15 cellular contexts compared by ENCODE assay signal in genomic region chrX:147890766-147891165, GRCh38. TPM values are rescaled to one million over a fixed set of nuclear protein-coding genes. Genes with fewer than 3 reads are reported as not detected.
DNase-seq lines count a peak whose midpoint lies in the region; ATAC-seq and TF ChIP-seq lines count a peak whose summit lies in the region.
"Had no signal": no experiment of that assay in that cellular context is flagged by ENCODE, and none has a peak within 500 bp of the region (broad histone marks: within the 10 kb centered on the region; RNA-seq: fewer than 3 reads in every experiment).

No MANE protein-coding gene starts in this region.

- H3K36me3 Mint-ChIP-seq in activated CD4-positive, alpha-beta T cell treated with anti-CD3 and anti-CD28 coated beads for 36 hours (ENCODE audit: low read depth) = no peaks in the 10 kb centered on the region

- H3K4me3 ChIP-seq in adipocyte (ENCODE audit: low read length) = no peak overlapping the region
- H3K4me3 ChIP-seq in right lobe of liver = no peak overlapping the region
- no peak overlapping the region for H3K4me3 ChIP-seq in lower leg skin (ENCODE audit: low read depth, poor library complexity, severe bottlenecking)
- H3K4me3 ChIP-seq: GM12878 had no signal

- H3K36me3 ChIP-seq in adipocyte (ENCODE audit: control insufficient read depth, insufficient read depth, low read length, severe bottlenecking) = no peaks in the 10 kb centered on the region
- no peaks in the 10 kb centered on the region for H3K36me3 ChIP-seq in right lobe of liver

- no CpG with 5 or more reads among the region's 1 CpG for WGBS in right lobe of liver (ENCODE audit: insufficient coverage, low coverage, low lambda C conversion rate, missing lambda C conversion rate)
- 48 to 50% methylated on average over 1 of the region's 1 CpG for WGBS in lower leg skin, 2 donors

- peak; percentile 40 to 66 (median 46) for ATAC-seq in right lobe of liver
- ATAC-seq in activated CD4-positive, alpha-beta T cell treated with anti-CD3 and anti-CD28 coated beads for 36 hours = no peak
- ATAC-seq: GM12878, HCT116 had no signal

- H3K9me3 ChIP-seq in adipocyte (ENCODE audit: control insufficient read depth, low read length) = no peaks in the 10 kb centered on the region
- H3K9me3 ChIP-seq in right lobe of liver = no peaks in the 10 kb centered on the region

- H3K4me1 ChIP-seq in adipocyte (ENCODE audit: control insufficient read depth, insufficient read depth, low read length) (no peaks in the 10 kb centered on the region), right lobe of liver (no peaks in the 10 kb centered on the region)

- DNase-seq in LHCN-M2 (ENCODE audit: low read depth) (peak; percentile 52), adipocyte (ENCODE audit: low read depth) (peak; percentile 5), right lobe of liver (no peak), cerebellum (ENCODE audit: low spot score) (no peak), T1000 (lab: John Stamatoyannopoulos, UW) (no peak), lower leg skin (ENCODE audit: low spot score in 2 of 2) (no peak)
- no peak for DNase-seq in activated CD4-positive, alpha-beta T cell treated with anti-CD3 and anti-CD28 coated beads for 36 hours
- DNase-seq: C1 segment of cervical spinal cord; Calu3; CD4-positive, alpha-beta T cell; DMS 273 treated with DMSO at 0.1 percent for 48 hours had no signal

- H3K27ac ChIP-seq in right lobe of liver = peak overlapping the region in 2 of 3 donors; percentile 2 to 11
- H3K27ac ChIP-seq: HL-60 had no signal

- peaks cover 5% of the 10 kb centered on the region for H3K27me3 Mint-ChIP-seq in activated CD4-positive, alpha-beta T cell treated with anti-CD3 and anti-CD28 coated beads for 36 hours
- H3K27me3 Mint-ChIP-seq: B cell had no signal

- no peak for TF ChIP-seq CTCF in right lobe of liver (IDR thresholded peaks at IDR 0.05)
- TF ChIP-seq CTCF in lower leg skin (IDR thresholded peaks at IDR 0.05) = no peak

- CTCF ChIA-PET in activated CD4-positive, alpha-beta T cell treated with anti-CD3 and anti-CD28 coated beads for 36 hours (lab: Charles Lee) = no interaction called here

- intact Hi-C loops in right lobe of liver (cut with DNase I) (no loop called here), lower leg skin (cut with DNase I; ENCODE audit: low total_unique reads) (no loop called here)
- intact Hi-C loops in activated CD4-positive, alpha-beta T cell treated with anti-CD3 and anti-CD28 coated beads for 36 hours (cut with DNase I, micrococcal nuclease) = no loop called here

- no peak overlapping the region for H3K4me3 Mint-ChIP-seq in activated CD4-positive, alpha-beta T cell treated with anti-CD3 and anti-CD28 coated beads for 36 hours
- H3K4me3 Mint-ChIP-seq: B cell; CD4-positive, alpha-beta T cell had no signal

- TF ChIP-seq POLR2A in right lobe of liver (IDR thresholded peaks at IDR 0.05) (no peak), lower leg skin (IDR thresholded peaks at IDR 0.05) (no peak)

- no peak overlapping the region for H3K9ac ChIP-seq in adipocyte (ENCODE audit: low read length)

- peaks cover 2% of the 10 kb centered on the region for H3K4me1 Mint-ChIP-seq in activated CD4-positive, alpha-beta T cell treated with anti-CD3 and anti-CD28 coated beads for 36 hours
- H3K4me1 Mint-ChIP-seq: B cell had no signal

- POLR2A ChIA-PET in activated CD4-positive, alpha-beta T cell treated with anti-CD3 and anti-CD28 coated beads for 36 hours (lab: Charles Lee) = no interaction called here

- no peak overlapping the region for H3K27ac Mint-ChIP-seq in activated CD4-positive, alpha-beta T cell treated with anti-CD3 and anti-CD28 coated beads for 36 hours
- H3K27ac Mint-ChIP-seq: B cell; CD4-positive, alpha-beta T cell had no signal

- H3K9me3 Mint-ChIP-seq in activated CD4-positive, alpha-beta T cell treated with anti-CD3 and anti-CD28 coated beads for 36 hours (ENCODE audit: low read depth) = no peaks in the 10 kb centered on the region

- H3K27me3 ChIP-seq in adipocyte (replicated peaks; ENCODE audit: control insufficient read depth, insufficient read depth, low read length) = no peaks in the 10 kb centered on the region
- H3K27me3 ChIP-seq in right lobe of liver = no peaks in the 10 kb centered on the region

RNA-seq across cellular contexts. Expression of gene FMR1, which starts 21.0 kb away (rescaled TPM):
- total RNA-seq in LHCN-M2 (2014; rRNA removed) (20.6 and 26.9 TPM in 2 replicates), right lobe of liver (10 to 100 TPM; 16.2 to 32.9 (median 21.5) TPM), cerebellum (66.1 TPM), lower leg skin (10 to 100 TPM; 20.9 to 37.0 (median 26.3) TPM)
- 15.9 TPM for polyA plus RNA-seq in LHCN-M2 (2012)
- total RNA-seq in activated CD4-positive, alpha-beta T cell treated with anti-CD3 and anti-CD28 coated beads for 36 hours = 10 to 100 TPM; 30.7 to 32.1 TPM

Comparison
In these comparisons a context has a peak if more than half of its experiments do, and no peak if none do; other contexts are left out.
1. DNase-seq: peak in LHCN-M2 (single experiment) and adipocyte (single experiment); none in right lobe of liver (0 of 3), activated CD4-positive, alpha-beta T cell treated with anti-CD3 and anti-CD28 coated beads for 36 hours (single experiment), cerebellum (single experiment), T1000 (single experiment) and lower leg skin (0 of 2).